23 cellular contexts compared by ENCODE assay signal in genomic region chr2:69977208-69977607, GRCh38.
"Had no signal": no experiment of that assay in that cellular context is flagged by ENCODE, and none has a peak within 500 bp of the region (broad histone marks: within the 10 kb centered on the region; RNA-seq: fewer than 3 reads in every experiment).

No MANE protein-coding gene starts in this region.

- H3K27ac ChIP-seq: adrenal gland, body of pancreas, colonic mucosa, gastroesophageal sphincter, hepatocyte, pancreas, psoas muscle, suprapubic skin, tibial nerve had no signal

- H3K9me3 ChIP-seq: adrenal gland, body of pancreas, colonic mucosa, gastroesophageal sphincter, pancreas, psoas muscle, suprapubic skin, tibial nerve had no signal

- H3K36me3 ChIP-seq: adrenal gland, colonic mucosa, gastroesophageal sphincter, pancreas, suprapubic skin, tibial nerve had no signal

- H3K4me1 ChIP-seq: adrenal gland, body of pancreas, colonic mucosa, gastroesophageal sphincter, pancreas, psoas muscle, suprapubic skin had no signal

- H3K4me3 ChIP-seq: adrenal gland, body of pancreas, colonic mucosa, gastroesophageal sphincter, hepatocyte, pancreas, psoas muscle, suprapubic skin, tibial nerve had no signal

- H3K27me3 ChIP-seq: adrenal gland, body of pancreas, colonic mucosa, gastroesophageal sphincter, hepatocyte, pancreas, suprapubic skin, tibial nerve had no signal

- ATAC-seq: activated T-cell treated with anti-CD3 and anti-CD28 coated beads, Interleukin-2, amount 50 U/mL, for 72 hours; body of pancreas; effector memory CD8-positive, alpha-beta T cell; gastroesophageal sphincter; left ventricle myocardium superior; naive thymus-derived CD4-positive, alpha-beta T cell; pancreas; T-helper 17 cell; WTC11 had no signal

- DNase-seq: activated CD4-positive, alpha-beta T cell treated with anti-CD3 and anti-CD28 coated beads, Interleukin-2, amount 50 U/mL, for 1 hour; activated naive CD4-positive, alpha-beta T cell; activated naive CD8-positive, alpha-beta T cell treated with anti-CD3 and anti-CD28 coated beads for 36 hours; activated T-cell treated with anti-CD3 and anti-CD28 coated beads for 4 hours; activated T-cell treated with anti-CD3 and anti-CD28 coated beads, Interleukin-2, amount 50 U/mL, for 72 hours; adrenal gland; body of pancreas; cerebellar nuclear complex; colonic mucosa; effector memory CD8-positive, alpha-beta T cell; left cardiac atrium; left ventricle myocardium superior; nucleus accumbens; pancreas; stimulated activated naive CD4-positive, alpha-beta T cell; T-helper 17 cell had no signal
